Comparison of ENCODE assay signal across 1 cellular context in the genomic region with DNA sequence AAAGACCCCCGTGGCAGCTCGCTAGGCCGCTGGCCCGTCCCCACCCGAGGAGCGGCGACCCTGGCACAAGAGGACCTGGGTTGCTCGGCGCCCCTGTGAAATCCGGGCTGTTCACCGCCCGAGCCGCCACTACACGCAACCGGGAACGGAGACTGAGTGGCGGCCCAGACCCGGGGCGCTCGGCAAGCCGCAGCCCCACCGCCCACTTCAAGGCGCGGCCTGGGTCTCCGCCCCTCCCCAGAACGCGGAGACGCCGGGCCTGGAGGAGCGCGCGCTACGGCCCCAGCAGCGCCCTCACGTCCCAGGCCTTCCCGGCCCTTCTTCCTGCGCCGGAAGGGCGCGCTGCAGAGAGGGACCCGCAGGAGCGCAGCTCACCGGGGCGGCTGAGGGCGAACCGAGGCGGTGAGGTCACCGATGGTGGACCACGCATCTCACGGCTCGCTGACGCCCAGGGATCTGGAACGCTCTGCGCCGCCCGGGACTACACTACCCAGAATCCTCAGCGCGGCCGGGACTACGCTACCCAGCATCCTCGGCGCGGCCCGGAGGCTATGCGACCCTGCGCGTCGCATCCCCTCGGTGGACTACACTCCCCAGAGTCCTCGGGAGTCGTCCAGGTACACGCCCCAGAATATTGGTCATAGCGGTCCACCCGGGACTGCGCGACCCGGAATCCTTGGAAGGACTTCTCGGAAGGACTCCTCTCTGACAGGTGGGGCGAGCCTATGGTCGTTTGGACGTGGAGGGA.
TF ChIP-seq lines count a peak whose summit lies in the region.

ZNF337 (minus strand) TSS at position 470 of the 748 bp plus-strand sequence. CDS start 10,436 bp downstream, outside the sequence.

TF ChIP-seq in HepG2, 621 proteins besides CTCF, POLR2A, EP300 and RAD21 (continued from another document):
- TF ChIP-seq ETS1 (CRISPR knock-in tag; IDR thresholded peaks at IDR 0.05) = no peak
- TF ChIP-seq ZSCAN12 (CRISPR knock-in tag; IDR thresholded peaks at IDR 0.05) = 0 out of 2 replicates have a peak, but pooled peaks have one; percentile 23
- TF ChIP-seq MLLT10 (CRISPR knock-in tag; IDR thresholded peaks at IDR 0.05) = no peak
- TF ChIP-seq ZNF317 (CRISPR knock-in tag; IDR thresholded peaks at IDR 0.05) = peak; percentile 91; the same call in 1 of the 2 replicates
- no peak for TF ChIP-seq TCF7L2 (IDR thresholded peaks at IDR 0.05; ENCODE audit: low read depth, low read length)
- TF ChIP-seq SP140L (CRISPR knock-in tag; IDR thresholded peaks at IDR 0.05; ENCODE audit: borderline replicate concordance) = no peak; the same call in 1 of the 2 replicates
- TF ChIP-seq ELF1 (CRISPR knock-in tag; IDR thresholded peaks at IDR 0.05) = peak; percentile 95
- TF ChIP-seq RXRB (CRISPR knock-in tag; IDR thresholded peaks at IDR 0.05; ENCODE audit: borderline replicate concordance) = peak; percentile 77
- TF ChIP-seq CCAR2 (optimal IDR thresholded peaks at IDR 0.05; ENCODE audit: low read depth, low read length) = no peak
- TF ChIP-seq HES4 (CRISPR knock-in tag; IDR thresholded peaks at IDR 0.05; ENCODE audit: borderline replicate concordance) = peak; percentile 95
- peak; percentile 25; the same call in 1 of the 2 replicates for TF ChIP-seq RFX3 (CRISPR knock-in tag; IDR thresholded peaks at IDR 0.05)
- peak; percentile 54 for TF ChIP-seq HNF4A (CRISPR knock-in tag; IDR thresholded peaks at IDR 0.05)
- peak; percentile 69; the same call in 1 of the 2 replicates for TF ChIP-seq ZNF660 (CRISPR knock-in tag; IDR thresholded peaks at IDR 0.05; ENCODE audit: borderline replicate concordance, low read depth)
- TF ChIP-seq RARG (CRISPR knock-in tag; IDR thresholded peaks at IDR 0.05; ENCODE audit: low read depth) = no peak
- TF ChIP-seq ZNF180 (CRISPR knock-in tag; IDR thresholded peaks at IDR 0.05; ENCODE audit: borderline replicate concordance, low read depth) = peak; percentile 68; the same call in 1 of the 2 replicates
- TF ChIP-seq THAP11 (CRISPR knock-in tag; IDR thresholded peaks at IDR 0.05) = peak; percentile 100
- TF ChIP-seq, protein P1, sequence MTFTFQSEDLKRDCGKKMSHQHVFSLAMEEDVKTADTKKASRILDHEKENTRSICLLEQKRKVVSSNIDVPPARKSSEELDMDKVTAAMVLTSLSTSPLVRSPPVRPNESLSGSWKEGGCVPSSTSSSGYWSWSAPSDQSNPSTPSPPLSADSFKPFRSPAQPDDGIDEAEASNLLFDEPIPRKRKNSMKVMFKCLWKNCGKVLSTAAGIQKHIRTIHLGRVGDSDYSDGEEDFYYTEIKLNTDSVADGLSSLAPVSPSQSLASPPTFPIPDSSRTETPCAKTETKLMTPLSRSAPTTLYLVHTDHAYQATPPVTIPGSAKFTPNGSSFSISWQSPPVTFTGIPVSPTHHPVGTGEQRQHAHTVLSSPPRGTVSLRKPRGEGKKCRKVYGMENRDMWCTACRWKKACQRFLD (CRISPR knock-in tag; IDR thresholded peaks at IDR 0.05; ENCODE audit: borderline replicate concordance) = peak; percentile 99
- no peak for TF ChIP-seq JDP2 (CRISPR knock-in tag; IDR thresholded peaks at IDR 0.05; ENCODE audit: borderline replicate concordance)
- peak; percentile 92 for TF ChIP-seq ZNF256 (CRISPR knock-in tag; conservative IDR thresholded peaks at IDR 0.05)
- TF ChIP-seq REXO4 (CRISPR knock-in tag; IDR thresholded peaks at IDR 0.05; ENCODE audit: borderline replicate concordance) = peak; percentile 87; the same call in 1 of the 2 replicates
